ENCODE assay signal across 8 cellular contexts in genomic region chr3:156826896-156827882, GRCh38. TPM values are rescaled to one million over a fixed set of nuclear protein-coding genes. Genes with fewer than 3 reads are reported as not detected.
DNase-seq lines count a peak whose midpoint lies in the region; ATAC-seq and TF ChIP-seq lines count a peak whose summit lies in the region.

No MANE protein-coding gene starts in this region.

- H3K9ac ChIP-seq in HUES48 (ENCODE audit: low read depth, low read length) = peak overlapping the region; percentile 50

- TF ChIP-seq POLR2A in vagina (IDR thresholded peaks at IDR 0.05) = no peak

- H3K9me3 ChIP-seq in HUES48 (ENCODE audit: control insufficient read depth, insufficient read depth, low read length) = no peaks in the 10 kb centered on the region
- no peaks in the 10 kb centered on the region for H3K9me3 ChIP-seq in vagina

- H3K4me1 Mint-ChIP-seq in brain (peaks cover 14% of the 10 kb centered on the region), memory B cell (peaks cover 18% of the 10 kb centered on the region)

- H3K4me3 ChIP-seq in HUES48 (ENCODE audit: low read depth, low read length) (peak overlapping the region; percentile 67), vagina (peak overlapping the region; percentile 65 to 75)

- in situ Hi-C loops in GM13976 (cut with MboI; ENCODE audit: low sequenced_read_pairs, unreplicated experiment) = loop anchor here (10.0 kb wide), 1 partner anchor 248 kb away; no protein-coding TSS in a partner anchor

- TF ChIP-seq CTCF in GM13976 (IDR thresholded peaks at IDR 0.05; ENCODE audit: borderline replicate concordance, control extremely low read depth, extremely low read depth, insufficient read depth, missing control alignments) (no peak), brain (conservative IDR thresholded peaks at IDR 0.05) (no peak), vagina (IDR thresholded peaks at IDR 0.05) (no peak)

- DNase-seq in GM13976 (ENCODE audit: low spot score) (peak; percentile 49), memory B cell (ENCODE audit: low spot score in 2 of 2) (no peak), vagina (ENCODE audit: extremely low spot score in 2 of 2) (no peak), middle frontal gyrus (ENCODE audit: extremely low spot score, low spot score) (no peak)

- H3K4me1 ChIP-seq in HUES48 (ENCODE audit: control insufficient read depth, insufficient read depth, low read length) (peaks cover 49% of the 10 kb centered on the region), vagina (peaks cover 6% of the 10 kb centered on the region)

- H3K27me3 ChIP-seq in HUES48 (ENCODE audit: control insufficient read depth, insufficient read depth, low read length) (peaks cover 75% of the 10 kb centered on the region), vagina (no peaks in the 10 kb centered on the region)

- peak overlapping the region; percentile 89 for H3K27ac ChIP-seq in HUES48 (ENCODE audit: low read depth, low read length)
- H3K27ac ChIP-seq in vagina = peak overlapping the region; percentile 88

- intact Hi-C loops in vagina (cut with DNase I) = loop anchor here (10.0 kb wide), 2 partner anchors 152 to 308 kb away; partner anchors contain the start of gene TIPARP

- H3K36me3 ChIP-seq in HUES48 (ENCODE audit: control insufficient read depth, insufficient read depth, low read length) (no peaks in the 10 kb centered on the region), vagina (no peaks in the 10 kb centered on the region)

- H3K4me3 Mint-ChIP-seq in brain (peak overlapping the region; percentile 79 to 92 (median 87)), memory B cell (peak overlapping the region; percentile 99)

- H3K36me3 Mint-ChIP-seq in brain (no peaks in the 10 kb centered on the region), memory B cell (peaks cover 6% of the 10 kb centered on the region)

- peaks cover 18% of the 10 kb centered on the region for H3K27me3 Mint-ChIP-seq in brain
- H3K27me3 Mint-ChIP-seq in memory B cell = no peaks in the 10 kb centered on the region

- peak overlapping the region in 4 of 5 experiments; percentile 78 to 87 (median 84) for H3K27ac Mint-ChIP-seq in brain
- peak overlapping the region; percentile 98 for H3K27ac Mint-ChIP-seq in memory B cell

- ATAC-seq in memory B cell (ENCODE audit: low read depth) (no peak), HG03097 (IDR thresholded peaks at IDR 0.05; ENCODE audit: low FRiP score, unreplicated experiment) (no peak), GM21381 (IDR thresholded peaks at IDR 0.05; ENCODE audit: unreplicated experiment) (no peak)

- H3K9me3 Mint-ChIP-seq in brain = peaks cover 0 to 8% (median 2%) of the 10 kb centered on the region in 5 experiments
- H3K9me3 Mint-ChIP-seq in memory B cell = no peaks in the 10 kb centered on the region

RNA-seq across cellular contexts. Expression of gene LEKR1, which starts 1.0 kb away (rescaled TPM):
- polyA plus RNA-seq in brain (ENCODE audit: insufficient read depth, low read depth, low replicate concordance) = 0.48 TPM
- total RNA-seq in vagina = not detected
